Comparison of ENCODE assay signal across 23 cellular contexts in genomic region chr11:61453702-61454101, GRCh38. TPM values are rescaled to one million over a fixed set of nuclear protein-coding genes. Genes with fewer than 3 reads are reported as not detected.
DNase-seq lines count a peak whose midpoint lies in the region; ATAC-seq and TF ChIP-seq lines count a peak whose summit lies in the region.
"Had no signal": no experiment of that assay in that cellular context is flagged by ENCODE, and none has a peak within 500 bp of the region (broad histone marks: within the 10 kb centered on the region; RNA-seq: fewer than 3 reads in every experiment).

No MANE protein-coding gene starts in this region.

- TSS peak; percentile 19 for BruUV-seq in Panc1 (replicated peaks; lab: Mats Ljungman, UMichigan)

- H3K4me3 Mint-ChIP-seq in activated naive CD4-positive, alpha-beta T cell treated with anti-CD3 and anti-CD28 coated beads for 36 hours = no peak overlapping the region
- no peak overlapping the region for H3K4me3 Mint-ChIP-seq in mesothelial cell of epicardium
- H3K4me3 Mint-ChIP-seq: GM23338 had no signal

- no peaks in the 10 kb centered on the region for H3K9me3 ChIP-seq in Panc1 (ENCODE audit: control insufficient read depth, insufficient read depth, low read depth, low read length)
- H3K9me3 ChIP-seq: HAP-1 had no signal

- H3K4me3 ChIP-seq in Panc1 (ENCODE audit: low read depth in 2 of 2, low read length in 2 of 2) = no peak overlapping the region
- H3K4me3 ChIP-seq: GM23338, HAP-1 had no signal

- H3K4me1 ChIP-seq in Panc1 (ENCODE audit: control insufficient read depth, insufficient read depth, low read length) = no peaks in the 10 kb centered on the region
- H3K4me1 ChIP-seq: HAP-1 had no signal

- TF ChIP-seq CTCF in Panc1 (IDR thresholded peaks at IDR 0.05) = no peak
- TF ChIP-seq CTCF in mesothelial cell of epicardium (IDR thresholded peaks at IDR 0.05; ENCODE audit: unreplicated experiment) = no peak

- H3K36me3 ChIP-seq in Panc1 (ENCODE audit: control insufficient read depth, insufficient read depth, low read length) = peaks cover under 1% of the 10 kb centered on the region; the same call in 1 of the 2 replicates

- no peaks in the 10 kb centered on the region for H3K27me3 Mint-ChIP-seq in activated naive CD4-positive, alpha-beta T cell treated with anti-CD3 and anti-CD28 coated beads for 36 hours (ENCODE audit: low read depth)
- H3K27me3 Mint-ChIP-seq in mesothelial cell of epicardium (ENCODE audit: low read depth) = no peaks in the 10 kb centered on the region

- in situ Hi-C loops in Panc1 (cut with HindIII; ENCODE audit: low pct_unique_long_range_greater_than_20kb, low sequenced_read_pairs) = no loop called here

- peaks cover 2% of the 10 kb centered on the region for H3K4me1 Mint-ChIP-seq in activated naive CD4-positive, alpha-beta T cell treated with anti-CD3 and anti-CD28 coated beads for 36 hours (ENCODE audit: low read depth)
- no peaks in the 10 kb centered on the region for H3K4me1 Mint-ChIP-seq in mesothelial cell of epicardium
- H3K4me1 Mint-ChIP-seq: GM23338 had no signal

- peaks cover 0 to 9% of the 10 kb centered on the region in 2 donors for H3K36me3 Mint-ChIP-seq in activated naive CD4-positive, alpha-beta T cell treated with anti-CD3 and anti-CD28 coated beads, Interleukin-2, amount 50 U/mL, for 72 hours
- H3K36me3 Mint-ChIP-seq in activated naive CD4-positive, alpha-beta T cell treated with anti-CD3 and anti-CD28 coated beads for 36 hours (ENCODE audit: low read depth) = peaks cover 12% of the 10 kb centered on the region
- H3K36me3 Mint-ChIP-seq in mesothelial cell of epicardium = peaks cover 22% of the 10 kb centered on the region

- no peak for ATAC-seq in activated naive CD4-positive, alpha-beta T cell treated with anti-CD3 and anti-CD28 coated beads, Interleukin-2, amount 50 U/mL, for 72 hours
- ATAC-seq in Panc1 (no peak), sciatic nerve (peak; percentile 44), GM18907 (IDR thresholded peaks at IDR 0.05; ENCODE audit: unreplicated experiment) (no peak)
- ATAC-seq: GM23338 had no signal

- no peak overlapping the region for H3K27ac ChIP-seq in Panc1 (ENCODE audit: low read length)

- DNase-seq in activated naive CD4-positive, alpha-beta T cell treated with anti-CD3 and anti-CD28 coated beads, Interleukin-2, amount 50 U/mL, for 72 hours (ENCODE audit: low spot score in 2 of 2) = no peak
- no peak for DNase-seq in activated naive CD4-positive, alpha-beta T cell treated with anti-CD3 and anti-CD28 coated beads for 36 hours
- DNase-seq in Panc1 (ENCODE audit: low read depth, low spot score) (no peak), mesothelial cell of epicardium (ENCODE audit: low spot score in 2 of 2, unreplicated experiment in 2 of 2) (no peak), sciatic nerve (ENCODE audit: low spot score) (no peak), NK-92 (lab: John Stamatoyannopoulos, UW; ENCODE audit: unreplicated experiment) (no peak), NCI-H510A (lab: John Stamatoyannopoulos, UW) (no peak)
- DNase-seq: AML-193, C1 segment of cervical spinal cord, GDM1, KBM-7, MM.1S, NCI-H1048, NCI-H1417 treated with DMSO at 0.1 percent for 48 hours, NCI-H187 treated with DMSO at 0.1 percent for 48 hours, NCI-H2107, NCI-H446 treated with DMSO at 0.1 percent for 48 hours had no signal

- H3K27ac Mint-ChIP-seq in activated naive CD4-positive, alpha-beta T cell treated with anti-CD3 and anti-CD28 coated beads, Interleukin-2, amount 50 U/mL, for 72 hours = peak overlapping the region; percentile 8 to 43
- H3K27ac Mint-ChIP-seq in activated naive CD4-positive, alpha-beta T cell treated with anti-CD3 and anti-CD28 coated beads for 36 hours = no peak overlapping the region
- H3K27ac Mint-ChIP-seq in mesothelial cell of epicardium = peak overlapping the region; percentile 23
- H3K27ac Mint-ChIP-seq: GM23338 had no signal

- CTCF ChIA-PET in activated naive CD4-positive, alpha-beta T cell treated with anti-CD3 and anti-CD28 coated beads for 36 hours (lab: Charles Lee) = interaction anchor here (0.9 to 2.5 kb wide), 2 partner anchors 28 to 63 kb away, joined by 3 to 9 read pairs; no protein-coding TSS in a partner anchor
- CTCF ChIA-PET in Panc1 (lab: Charles Lee) = no interaction called here

- H3K9me3 Mint-ChIP-seq in activated naive CD4-positive, alpha-beta T cell treated with anti-CD3 and anti-CD28 coated beads, Interleukin-2, amount 50 U/mL, for 72 hours = no peaks in the 10 kb centered on the region
- no peaks in the 10 kb centered on the region for H3K9me3 Mint-ChIP-seq in activated naive CD4-positive, alpha-beta T cell treated with anti-CD3 and anti-CD28 coated beads for 36 hours
- no peaks in the 10 kb centered on the region for H3K9me3 Mint-ChIP-seq in mesothelial cell of epicardium
- H3K9me3 Mint-ChIP-seq: GM23338 had no signal

- POLR2A ChIA-PET in Panc1 (lab: Charles Lee) = no interaction called here

- intact Hi-C loops in activated naive CD4-positive, alpha-beta T cell treated with anti-CD3 and anti-CD28 coated beads for 36 hours (cut with micrococcal nuclease) = no loop called here
- intact Hi-C loops in Panc1 (cut with micrococcal nuclease; ENCODE audit: unreplicated experiment) (no loop called here), sciatic nerve (cut with DNase I) (no loop called here)

- no peaks in the 10 kb centered on the region for H3K27me3 ChIP-seq in Panc1 (ENCODE audit: control insufficient read depth, insufficient read depth, low read length)

RNA-seq across cellular contexts. Expression of gene SDHAF2, which starts 23.8 kb away (rescaled TPM):
- total RNA-seq in activated naive CD4-positive, alpha-beta T cell treated with anti-CD3 and anti-CD28 coated beads, Interleukin-2, amount 50 U/mL, for 72 hours = 10 to 100 TPM; 32.0 to 34.3 TPM
- total RNA-seq in activated naive CD4-positive, alpha-beta T cell treated with anti-CD3 and anti-CD28 coated beads for 36 hours = 10 to 100 TPM; 23.7 to 27.0 TPM
- total RNA-seq in Panc1 (2021; ENCODE audit: unreplicated experiment) (43.2 TPM), mesothelial cell of epicardium (36.1 to 38.9 TPM (median 38.0 TPM) in 3 replicates), sciatic nerve (24.9 TPM)
- polyA plus RNA-seq in Panc1 (2012; ENCODE audit: insufficient read length) = 55.0 TPM

RNA-seq across cellular contexts. Expression of gene CPSF7, which starts 23.9 kb away (rescaled TPM):
- total RNA-seq in activated naive CD4-positive, alpha-beta T cell treated with anti-CD3 and anti-CD28 coated beads, Interleukin-2, amount 50 U/mL, for 72 hours = 100 to 1,000 TPM; 110 to 128 TPM
- 100 to 1,000 TPM; 106 to 108 TPM for total RNA-seq in activated naive CD4-positive, alpha-beta T cell treated with anti-CD3 and anti-CD28 coated beads for 36 hours
- total RNA-seq in Panc1 (2021; ENCODE audit: unreplicated experiment) (96.1 TPM), mesothelial cell of epicardium (107 to 116 TPM (median 112 TPM) in 3 replicates), sciatic nerve (79.2 TPM)
- 63.2 TPM for polyA plus RNA-seq in Panc1 (2012; ENCODE audit: insufficient read length)

RNA-seq across cellular contexts. Expression of gene LRRC10B, which starts 54.8 kb away (rescaled TPM):
- total RNA-seq in activated naive CD4-positive, alpha-beta T cell treated with anti-CD3 and anti-CD28 coated beads, Interleukin-2, amount 50 U/mL, for 72 hours = not detected
- total RNA-seq in activated naive CD4-positive, alpha-beta T cell treated with anti-CD3 and anti-CD28 coated beads for 36 hours = not detected
- total RNA-seq in Panc1 (2021; ENCODE audit: unreplicated experiment) (0.23 TPM), mesothelial cell of epicardium (0.09 to 0.16 TPM (median 0.11 TPM) in 3 replicates), sciatic nerve (0.98 TPM)
- 0.17 TPM for polyA plus RNA-seq in Panc1 (2012; ENCODE audit: insufficient read length)
- total RNA-seq: A172, HT1080 had no signal
- polyA plus RNA-seq: AG04450 had no signal
